In genomic region chr12:119989619-119990381, GRCh38 we compare ENCODE assay signal across 1 cellular context.
A peak's percentile ranks its signal among the peaks of the same experiment; 100 is the strongest.
TF ChIP-seq lines count a peak whose summit lies in the region.

No MANE protein-coding gene starts in this region.

TF ChIP-seq in HepG2, 621 proteins besides CTCF, POLR2A, EP300 and RAD21 (continued from another document and continues in another):
- TF ChIP-seq, protein P1, sequence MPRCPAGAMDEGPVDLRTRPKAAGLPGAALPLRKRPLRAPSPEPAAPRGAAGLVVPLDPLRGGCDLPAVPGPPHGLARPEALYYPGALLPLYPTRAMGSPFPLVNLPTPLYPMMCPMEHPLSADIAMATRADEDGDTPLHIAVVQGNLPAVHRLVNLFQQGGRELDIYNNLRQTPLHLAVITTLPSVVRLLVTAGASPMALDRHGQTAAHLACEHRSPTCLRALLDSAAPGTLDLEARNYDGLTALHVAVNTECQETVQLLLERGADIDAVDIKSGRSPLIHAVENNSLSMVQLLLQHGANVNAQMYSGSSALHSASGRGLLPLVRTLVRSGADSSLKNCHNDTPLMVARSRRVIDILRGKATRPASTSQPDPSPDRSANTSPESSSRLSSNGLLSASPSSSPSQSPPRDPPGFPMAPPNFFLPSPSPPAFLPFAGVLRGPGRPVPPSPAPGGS (CRISPR knock-in tag; IDR thresholded peaks at IDR 0.05) = no peak; the same call in 1 of the 2 replicates
- TF ChIP-seq ZBTB21 (CRISPR knock-in tag; IDR thresholded peaks at IDR 0.05) = no peak
- no peak for TF ChIP-seq GRHL1 (CRISPR knock-in tag; conservative IDR thresholded peaks at IDR 0.05)
- TF ChIP-seq SIN3B (IDR thresholded peaks at IDR 0.05; ENCODE audit: low read length) = no peak
- TF ChIP-seq ZNF562 (CRISPR knock-in tag; IDR thresholded peaks at IDR 0.05; ENCODE audit: borderline replicate concordance) = no peak
- no peak for TF ChIP-seq SMAD9 (CRISPR knock-in tag; IDR thresholded peaks at IDR 0.05)
- TF ChIP-seq ZNF431 (CRISPR knock-in tag; IDR thresholded peaks at IDR 0.05; ENCODE audit: borderline replicate concordance, low read depth) = 0 out of 2 replicates have a peak, but pooled peaks have one; percentile 32
- no peak for TF ChIP-seq AKNA (CRISPR knock-in tag; IDR thresholded peaks at IDR 0.05; ENCODE audit: borderline replicate concordance)
- no peak for TF ChIP-seq SMARCE1 (IDR thresholded peaks at IDR 0.05; ENCODE audit: borderline replicate concordance)
- no peak for TF ChIP-seq HNF4A (CRISPR knock-in tag; IDR thresholded peaks at IDR 0.05)
- peak; percentile 23; the same call in 1 of the 2 replicates for TF ChIP-seq FOXA3 (CRISPR knock-in tag; IDR thresholded peaks at IDR 0.05)
- TF ChIP-seq PRPF4 (IDR thresholded peaks at IDR 0.05; ENCODE audit: low read depth, low read length, poor library complexity, severe bottlenecking) = no peak
- peak; percentile 70 for TF ChIP-seq ZNF687 (CRISPR knock-in tag; IDR thresholded peaks at IDR 0.05)
- TF ChIP-seq ETV5 (CRISPR knock-in tag; IDR thresholded peaks at IDR 0.05; ENCODE audit: borderline replicate concordance) = no peak; the same call in 1 of the 2 replicates
- no peak for TF ChIP-seq TBP (CRISPR knock-in tag; IDR thresholded peaks at IDR 0.05)
- no peak for TF ChIP-seq CBX5 (CRISPR knock-in tag; IDR thresholded peaks at IDR 0.05; ENCODE audit: borderline replicate concordance)
- TF ChIP-seq TBL1XR1 (IDR thresholded peaks at IDR 0.05; ENCODE audit: borderline replicate concordance, low read length, partially characterized antibody) = no peak
- TF ChIP-seq MLX (CRISPR knock-in tag; IDR thresholded peaks at IDR 0.05) = no peak
- no peak for TF ChIP-seq ZNF460 (CRISPR knock-in tag; IDR thresholded peaks at IDR 0.05; ENCODE audit: borderline replicate concordance)
- TF ChIP-seq PAX8 (CRISPR knock-in tag; IDR thresholded peaks at IDR 0.05; ENCODE audit: borderline replicate concordance) = no peak
- no peak for TF ChIP-seq HMG20B (CRISPR knock-in tag; conservative IDR thresholded peaks at IDR 0.05)
- no peak for TF ChIP-seq ZNF615 (CRISPR knock-in tag; IDR thresholded peaks at IDR 0.05; ENCODE audit: borderline replicate concordance)
- TF ChIP-seq SRSF9 (IDR thresholded peaks at IDR 0.05; ENCODE audit: borderline replicate concordance, insufficient read depth, low read depth, low read length, poor library complexity, severe bottlenecking) = no peak
- peak; percentile 88 for TF ChIP-seq SRY (CRISPR knock-in tag; IDR thresholded peaks at IDR 0.05)
- no peak for TF ChIP-seq SMARCC2 (IDR thresholded peaks at IDR 0.05)
- no peak for TF ChIP-seq SP4 (CRISPR knock-in tag; IDR thresholded peaks at IDR 0.05)
- no peak for TF ChIP-seq SP5 (CRISPR knock-in tag; IDR thresholded peaks at IDR 0.05; ENCODE audit: borderline replicate concordance, low read depth)
- no peak for TF ChIP-seq KLF15 (CRISPR knock-in tag; IDR thresholded peaks at IDR 0.05; ENCODE audit: borderline replicate concordance)
- TF ChIP-seq, protein P2, sequence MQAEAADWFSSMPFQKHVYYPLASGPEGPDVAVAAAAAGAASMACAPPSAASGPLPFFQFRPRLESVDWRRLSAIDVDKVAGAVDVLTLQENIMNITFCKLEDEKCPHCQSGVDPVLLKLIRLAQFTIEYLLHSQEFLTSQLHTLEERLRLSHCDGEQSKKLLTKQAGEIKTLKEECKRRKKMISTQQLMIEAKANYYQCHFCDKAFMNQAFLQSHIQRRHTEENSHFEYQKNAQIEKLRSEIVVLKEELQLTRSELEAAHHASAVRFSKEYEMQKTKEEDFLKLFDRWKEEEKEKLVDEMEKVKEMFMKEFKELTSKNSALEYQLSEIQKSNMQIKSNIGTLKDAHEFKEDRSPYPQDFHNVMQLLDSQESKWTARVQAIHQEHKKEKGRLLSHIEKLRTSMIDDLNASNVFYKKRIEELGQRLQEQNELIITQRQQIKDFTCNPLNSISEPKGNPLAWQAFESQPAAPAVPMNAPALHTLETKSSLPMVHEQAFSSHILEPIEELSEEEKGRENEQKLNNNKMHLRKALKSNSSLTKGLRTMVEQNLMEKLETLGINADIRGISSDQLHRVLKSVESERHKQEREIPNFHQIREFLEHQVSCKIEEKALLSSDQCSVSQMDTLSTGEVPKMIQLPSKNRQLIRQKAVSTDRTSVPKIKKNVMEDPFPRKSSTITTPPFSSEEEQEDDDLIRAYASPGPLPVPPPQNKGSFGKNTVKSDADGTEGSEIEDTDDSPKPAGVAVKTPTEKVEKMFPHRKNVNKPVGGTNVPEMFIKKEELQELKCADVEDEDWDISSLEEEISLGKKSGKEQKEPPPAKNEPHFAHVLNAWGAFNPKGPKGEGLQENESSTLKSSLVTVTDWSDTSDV (CRISPR knock-in tag; IDR thresholded peaks at IDR 0.05) = peak; percentile 76; the same call in 1 of the 2 replicates
- TF ChIP-seq, protein P3, sequence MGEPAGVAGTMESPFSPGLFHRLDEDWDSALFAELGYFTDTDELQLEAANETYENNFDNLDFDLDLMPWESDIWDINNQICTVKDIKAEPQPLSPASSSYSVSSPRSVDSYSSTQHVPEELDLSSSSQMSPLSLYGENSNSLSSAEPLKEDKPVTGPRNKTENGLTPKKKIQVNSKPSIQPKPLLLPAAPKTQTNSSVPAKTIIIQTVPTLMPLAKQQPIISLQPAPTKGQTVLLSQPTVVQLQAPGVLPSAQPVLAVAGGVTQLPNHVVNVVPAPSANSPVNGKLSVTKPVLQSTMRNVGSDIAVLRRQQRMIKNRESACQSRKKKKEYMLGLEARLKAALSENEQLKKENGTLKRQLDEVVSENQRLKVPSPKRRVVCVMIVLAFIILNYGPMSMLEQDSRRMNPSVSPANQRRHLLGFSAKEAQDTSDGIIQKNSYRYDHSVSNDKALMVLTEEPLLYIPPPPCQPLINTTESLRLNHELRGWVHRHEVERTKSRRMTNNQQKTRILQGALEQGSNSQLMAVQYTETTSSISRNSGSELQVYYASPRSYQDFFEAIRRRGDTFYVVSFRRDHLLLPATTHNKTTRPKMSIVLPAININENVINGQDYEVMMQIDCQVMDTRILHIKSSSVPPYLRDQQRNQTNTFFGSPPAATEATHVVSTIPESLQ (CRISPR knock-in tag; conservative IDR thresholded peaks at IDR 0.05) = peak; percentile 71; the same call in 1 of the 2 replicates
- TF ChIP-seq CBX1 (IDR thresholded peaks at IDR 0.05; ENCODE audit: low read depth) = no peak
- TF ChIP-seq PTBP1 (IDR thresholded peaks at IDR 0.05; ENCODE audit: low read depth, low read length, poor library complexity, severe bottlenecking) = peak; percentile 60
- TF ChIP-seq SRSF4 (IDR thresholded peaks at IDR 0.05; ENCODE audit: low read depth, low read length, poor library complexity, severe bottlenecking) = no peak
- peak; percentile 88; the same call in 1 of the 2 replicates for TF ChIP-seq ZBED4 (CRISPR knock-in tag; IDR thresholded peaks at IDR 0.05; ENCODE audit: borderline replicate concordance)
- TF ChIP-seq SNAPC2 (CRISPR knock-in tag; IDR thresholded peaks at IDR 0.05) = no peak
- TF ChIP-seq NBN (conservative IDR thresholded peaks at IDR 0.05) = no peak
- TF ChIP-seq ZNF549 (CRISPR knock-in tag; IDR thresholded peaks at IDR 0.05) = no peak
- TF ChIP-seq TMF1 (CRISPR knock-in tag; IDR thresholded peaks at IDR 0.05; ENCODE audit: low read depth) = 0 out of 2 replicates have a peak, but pooled peaks have one; percentile 63
- no peak for TF ChIP-seq NCOA1 (CRISPR knock-in tag; IDR thresholded peaks at IDR 0.05)
- peak; percentile 22; the same call in 1 of the 2 replicates for TF ChIP-seq HOXD1 (CRISPR knock-in tag; IDR thresholded peaks at IDR 0.05)
